11 cellular contexts compared by ENCODE assay signal in the genomic region with DNA sequence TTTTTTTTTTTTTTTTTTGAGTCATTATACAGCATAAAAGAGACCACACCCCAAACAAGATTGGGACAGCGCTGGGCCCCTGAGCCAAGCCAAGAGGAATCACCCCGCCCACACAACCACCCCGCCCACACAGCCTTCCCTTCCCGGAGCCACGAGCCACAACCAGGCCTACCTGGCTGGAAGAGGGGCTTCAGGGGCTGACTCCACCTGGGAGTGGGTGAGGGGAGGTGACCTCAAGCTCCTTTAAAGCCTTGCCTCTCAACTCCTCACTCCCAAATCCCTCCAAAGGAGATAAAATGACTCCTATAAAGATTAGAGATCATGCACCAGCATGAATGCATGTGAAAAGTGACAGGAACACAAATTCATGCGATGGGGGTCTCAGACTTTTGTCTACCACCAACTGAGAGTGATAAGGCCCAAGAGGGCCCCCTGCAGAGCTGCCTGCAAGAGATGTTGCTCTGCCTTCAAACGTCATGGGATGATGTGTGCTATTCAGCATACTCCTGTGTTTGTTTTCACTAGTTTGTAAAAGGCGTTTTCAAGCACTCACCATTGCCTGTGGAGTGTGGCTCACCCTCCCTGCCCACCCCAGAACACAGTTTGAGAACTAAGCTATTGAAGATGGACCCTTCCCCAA. TPM values are rescaled to one million over a fixed set of nuclear protein-coding genes. Genes with fewer than 3 reads are reported as not detected.
DNase-seq lines count a peak whose midpoint lies in the region; ATAC-seq and TF ChIP-seq lines count a peak whose summit lies in the region.
"Had no signal": no experiment of that assay in that cellular context is flagged by ENCODE, and none has a peak within 500 bp of the region (broad histone marks: within the 10 kb centered on the region; RNA-seq: fewer than 3 reads in every experiment).

No MANE protein-coding gene starts in this region.

- POLR2A ChIA-PET in naive thymus-derived CD4-positive, alpha-beta T cell (lab: Charles Lee) = interaction anchor here (0.8 to 1.8 kb wide), 8 partner anchors 9 to 180 kb away, joined by 3 to 9 read pairs (median 4); no protein-coding TSS in a partner anchor

- DNase-seq in LoVo (ENCODE audit: low spot score) (peak; percentile 37), ecto neural progenitor cell (ENCODE audit: low spot score) (peak; percentile 53), C1 segment of cervical spinal cord (lab: John Stamatoyannopoulos, UW) (no peak), DMS114 treated with DMSO at 0.1 percent for 48 hours (lab: John Stamatoyannopoulos, UW; ENCODE audit: unreplicated experiment) (no peak)
- peak in 1 of 9 donors; percentile 44 for DNase-seq in naive thymus-derived CD4-positive, alpha-beta T cell
- DNase-seq: KG1 had no signal

- H3K4me3 Mint-ChIP-seq in naive thymus-derived CD4-positive, alpha-beta T cell = peak overlapping the region in 3 of 10 donors; percentile 5 to 15 (median 12)

- no peaks in the 10 kb centered on the region for H3K9me3 Mint-ChIP-seq in naive thymus-derived CD4-positive, alpha-beta T cell

- H3K27me3 Mint-ChIP-seq in naive thymus-derived CD4-positive, alpha-beta T cell = peaks cover 0 to 6% (median 0%) of the 10 kb centered on the region in 5 donors

- no peak overlapping the region for H3K27ac ChIP-seq in naive thymus-derived CD4-positive, alpha-beta T cell (ENCODE audit: low read depth, low read length)

- H3K9me3 ChIP-seq in naive thymus-derived CD4-positive, alpha-beta T cell (ENCODE audit: control insufficient read depth in 2 of 3, low read length in 3 of 3) = no peaks in the 10 kb centered on the region
- H3K9me3 ChIP-seq: HAP-1, neutrophil had no signal

- H3K4me1 ChIP-seq in naive thymus-derived CD4-positive, alpha-beta T cell (ENCODE audit: control insufficient read depth in 2 of 2, insufficient read depth in 2 of 2, low read length in 2 of 2) = peaks cover 0 to 36% of the 10 kb centered on the region in 2 donors

- peak overlapping the region in 5 of 9 donors; percentile 14 to 75 (median 31) for H3K27ac Mint-ChIP-seq in naive thymus-derived CD4-positive, alpha-beta T cell

- H3K27me3 ChIP-seq in naive thymus-derived CD4-positive, alpha-beta T cell (ENCODE audit: control insufficient read depth in 2 of 2, insufficient read depth in 2 of 2, low read length in 2 of 2) = no peaks in the 10 kb centered on the region
- H3K27me3 ChIP-seq: neutrophil had no signal

- ATAC-seq in naive thymus-derived CD4-positive, alpha-beta T cell = peak; percentile 63
- ATAC-seq in HG03442 (IDR thresholded peaks at IDR 0.05; ENCODE audit: unreplicated experiment) = no peak
- ATAC-seq in GM21423 (IDR thresholded peaks at IDR 0.05; ENCODE audit: unreplicated experiment) = no peak

- 0 out of 3 replicates have a peak, but pooled peaks have one; percentile 1 for TF ChIP-seq CTCF in GM12872 (IDR thresholded peaks at IDR 0.05; ENCODE audit: insufficient read depth, low read depth, low read length)

- intact Hi-C loops in naive thymus-derived CD4-positive, alpha-beta T cell (cut with micrococcal nuclease) = loop anchor here in 1 of 2 donors (1.0 kb wide), 3 partner anchors 23 to 187 kb away; partner anchors contain the start of gene KLF13

- H3K4me1 Mint-ChIP-seq in naive thymus-derived CD4-positive, alpha-beta T cell = peaks cover 19 to 53% (median 40%) of the 10 kb centered on the region in 7 donors

- peaks cover 0 to 2% (median 0%) of the 10 kb centered on the region in 5 donors for H3K36me3 Mint-ChIP-seq in naive thymus-derived CD4-positive, alpha-beta T cell

- CTCF ChIA-PET in naive thymus-derived CD4-positive, alpha-beta T cell (lab: Charles Lee) = interaction anchor here (0.7 to 1.7 kb wide), 9 partner anchors 10 to 187 kb away, joined by 3 to 9 read pairs (median 3); no protein-coding TSS in a partner anchor

- H3K4me3 ChIP-seq in naive thymus-derived CD4-positive, alpha-beta T cell (ENCODE audit: low read length) = no peak overlapping the region
- H3K4me3 ChIP-seq: HAP-1 had no signal

- no peaks in the 10 kb centered on the region for H3K36me3 ChIP-seq in naive thymus-derived CD4-positive, alpha-beta T cell (ENCODE audit: control insufficient read depth in 2 of 3, insufficient read depth in 3 of 3, low read length in 3 of 3)
- H3K36me3 ChIP-seq: HAP-1, neutrophil had no signal

RNA-seq across cellular contexts. Expression of gene KLF13, which starts 23.1 kb away (rescaled TPM):
- 100 to 1,000 TPM; 175 to 256 (median 199) TPM for total RNA-seq in naive thymus-derived CD4-positive, alpha-beta T cell
- polyA plus RNA-seq in naive thymus-derived CD4-positive, alpha-beta T cell = 10 to 100 TPM; 42.4 to 53.7 TPM

Comparison
In these comparisons a context has a peak if more than half of its experiments do, and no peak if none do; other contexts are left out.
1. DNase-seq: peak in LoVo (single experiment) and ecto neural progenitor cell (single experiment); none in C1 segment of cervical spinal cord (0 of 14) and DMS114 treated with DMSO at 0.1 percent for 48 hours (single experiment).